ENCODE assay signal across 19 cellular contexts in genomic region chr19:2103308-2103707, GRCh38. TPM values are rescaled to one million over a fixed set of nuclear protein-coding genes. Genes with fewer than 3 reads are reported as not detected.
A peak's percentile ranks its signal among the peaks of the same experiment; 100 is the strongest.
DNase-seq lines count a peak whose midpoint lies in the region; ATAC-seq and TF ChIP-seq lines count a peak whose summit lies in the region.
"Had no signal": no experiment of that assay in that cellular context is flagged by ENCODE, and none has a peak within 500 bp of the region (broad histone marks: within the 10 kb centered on the region; RNA-seq: fewer than 3 reads in every experiment).

No MANE protein-coding gene starts in this region.

- H3K27ac ChIP-seq in RWPE1 (peak overlapping the region; percentile 19), ectodermal cell (ENCODE audit: insufficient read depth, low read depth, low read length, poor library complexity, severe bottlenecking) (peak overlapping the region; percentile 36)
- H3K27ac ChIP-seq: 22Rv1, BLaER1, C4-2B, GM23248 had no signal

- no peak overlapping the region for H3K4me3 ChIP-seq in ectodermal cell (ENCODE audit: insufficient read depth, low read depth, low read length)
- H3K4me3 ChIP-seq: BLaER1, GM23248 had no signal

- no peaks in the 10 kb centered on the region for H3K27me3 ChIP-seq in ectodermal cell (ENCODE audit: control insufficient read depth, insufficient read depth, low read length, poor library complexity, severe bottlenecking)
- H3K27me3 ChIP-seq: BLaER1 had no signal

- no peak overlapping the region for H3K4me3 Mint-ChIP-seq in nephron progenitor cell
- no peak overlapping the region for H3K4me3 Mint-ChIP-seq in stimulated activated naive B cell treated with anti-CD40 and anti-IgM and Interleukin-4, amounts not matched to agents 10 μg/mL and 1 μg/mL and 100 μg/mL, for 72 hours
- no peak overlapping the region for H3K4me3 Mint-ChIP-seq in activated CD4-positive, alpha-beta memory T cell treated with anti-CD3 and anti-CD28 coated beads for 36 hours
- H3K4me3 Mint-ChIP-seq: B cell; CD4-positive, CD25-positive, alpha-beta regulatory T cell; CD8-positive, alpha-beta T cell had no signal

- intact Hi-C loops in activated CD4-positive, alpha-beta memory T cell treated with anti-CD3 and anti-CD28 coated beads for 36 hours (cut with micrococcal nuclease) = no loop called here

- CTCF ChIA-PET in RWPE1 (lab: Yijun Ruan, JAX) = interaction anchor here (0.6 kb wide), 1 partner anchor 217 kb away, joined by 4 read pairs; no protein-coding TSS in a partner anchor
- CTCF ChIA-PET in activated CD4-positive, alpha-beta memory T cell treated with anti-CD3 and anti-CD28 coated beads for 36 hours (lab: Charles Lee) = interaction anchor here (0.7 kb wide), 1 partner anchor 1382 kb away, joined by 3 read pairs; no protein-coding TSS in a partner anchor

- H3K27ac Mint-ChIP-seq in nephron progenitor cell = peak overlapping the region; percentile 45
- H3K27ac Mint-ChIP-seq in stimulated activated naive B cell treated with anti-CD40 and anti-IgM and Interleukin-4, amounts not matched to agents 10 μg/mL and 1 μg/mL and 100 μg/mL, for 72 hours = peak overlapping the region; percentile 62
- no peak overlapping the region for H3K27ac Mint-ChIP-seq in activated CD4-positive, alpha-beta memory T cell treated with anti-CD3 and anti-CD28 coated beads for 36 hours
- H3K27ac Mint-ChIP-seq: B cell; CD4-positive, CD25-positive, alpha-beta regulatory T cell; CD8-positive, alpha-beta T cell had no signal

- peaks cover 25% of the 10 kb centered on the region for H3K9me3 Mint-ChIP-seq in nephron progenitor cell
- H3K9me3 Mint-ChIP-seq in stimulated activated naive B cell treated with anti-CD40 and anti-IgM and Interleukin-4, amounts not matched to agents 10 μg/mL and 1 μg/mL and 100 μg/mL, for 72 hours = peaks cover 3 to 8% of the 10 kb centered on the region in 2 donors
- peaks cover 11% of the 10 kb centered on the region for H3K9me3 Mint-ChIP-seq in activated CD4-positive, alpha-beta memory T cell treated with anti-CD3 and anti-CD28 coated beads for 36 hours

- peaks cover 57% of the 10 kb centered on the region for H3K36me3 ChIP-seq in ectodermal cell (ENCODE audit: control insufficient read depth, insufficient read depth, low read length)

- no peak for ATAC-seq in stimulated activated naive B cell treated with anti-CD40 and anti-IgM and Interleukin-4, amounts not matched to agents 10 μg/mL and 1 μg/mL and 100 μg/mL, for 72 hours (replicated peaks)
- ATAC-seq in omental fat pad (ENCODE audit: low FRiP score) = no peak
- ATAC-seq: CD8-positive, alpha-beta T cell had no signal

- H3K4me1 Mint-ChIP-seq in nephron progenitor cell = no peaks in the 10 kb centered on the region
- peaks cover 18 to 20% of the 10 kb centered on the region in 2 donors for H3K4me1 Mint-ChIP-seq in stimulated activated naive B cell treated with anti-CD40 and anti-IgM and Interleukin-4, amounts not matched to agents 10 μg/mL and 1 μg/mL and 100 μg/mL, for 72 hours
- H3K4me1 Mint-ChIP-seq in activated CD4-positive, alpha-beta memory T cell treated with anti-CD3 and anti-CD28 coated beads for 36 hours (ENCODE audit: low read depth) = no peaks in the 10 kb centered on the region
- H3K4me1 Mint-ChIP-seq: B cell had no signal

- TF ChIP-seq CTCF in RWPE1 (conservative IDR thresholded peaks at IDR 0.05; ENCODE audit: low read depth) = no peak
- TF ChIP-seq CTCF in nephron progenitor cell (IDR thresholded peaks at IDR 0.05) = no peak
- no peak for TF ChIP-seq CTCF in omental fat pad (IDR thresholded peaks at IDR 0.05)

- POLR2A ChIA-PET in RWPE1 (lab: Yijun Ruan, JAX; ENCODE audit: low non-redundant PET) = no interaction called here
- POLR2A ChIA-PET in activated CD4-positive, alpha-beta memory T cell treated with anti-CD3 and anti-CD28 coated beads for 36 hours (lab: Charles Lee) = no interaction called here

- H3K9me3 ChIP-seq in ectodermal cell (ENCODE audit: control insufficient read depth, low read length) = no peaks in the 10 kb centered on the region
- H3K9me3 ChIP-seq: Caco-2 had no signal

- 96 to 97% methylated on average over 13 of the region's 13 CpGs for WGBS in ectodermal cell, 2 experiments

- H3K4me1 ChIP-seq in ectodermal cell (ENCODE audit: control insufficient read depth, insufficient read depth, low read length) = no peaks in the 10 kb centered on the region
- H3K4me1 ChIP-seq: Caco-2 had no signal

- DNase-seq in RWPE1 (ENCODE audit: low spot score) (no peak), nephron progenitor cell (no peak), NK-92 (lab: John Stamatoyannopoulos, UW; ENCODE audit: unreplicated experiment) (no peak), omental fat pad (ENCODE audit: low spot score) (no peak)
- DNase-seq in stimulated activated naive B cell treated with anti-CD40 and anti-IgM and Interleukin-4, amounts not matched to agents 10 μg/mL and 1 μg/mL and 100 μg/mL, for 72 hours = no peak
- no peak for DNase-seq in activated CD4-positive, alpha-beta memory T cell treated with anti-CD3 and anti-CD28 coated beads for 36 hours
- DNase-seq: Caco-2; CD4-positive, CD25-positive, alpha-beta regulatory T cell; CD8-positive, alpha-beta T cell; DMS153; DND-41; GM23248; H7; HCEC 1CT had no signal

- peaks cover 59% of the 10 kb centered on the region for H3K36me3 Mint-ChIP-seq in nephron progenitor cell (ENCODE audit: low read depth)
- peaks cover 58 to 73% of the 10 kb centered on the region in 2 donors for H3K36me3 Mint-ChIP-seq in stimulated activated naive B cell treated with anti-CD40 and anti-IgM and Interleukin-4, amounts not matched to agents 10 μg/mL and 1 μg/mL and 100 μg/mL, for 72 hours
- H3K36me3 Mint-ChIP-seq in activated CD4-positive, alpha-beta memory T cell treated with anti-CD3 and anti-CD28 coated beads for 36 hours = peaks cover 49% of the 10 kb centered on the region

- peaks cover 5% of the 10 kb centered on the region for H3K27me3 Mint-ChIP-seq in nephron progenitor cell (ENCODE audit: low read depth, poor library complexity)
- no peaks in the 10 kb centered on the region for H3K27me3 Mint-ChIP-seq in stimulated activated naive B cell treated with anti-CD40 and anti-IgM and Interleukin-4, amounts not matched to agents 10 μg/mL and 1 μg/mL and 100 μg/mL, for 72 hours
- no peaks in the 10 kb centered on the region for H3K27me3 Mint-ChIP-seq in activated CD4-positive, alpha-beta memory T cell treated with anti-CD3 and anti-CD28 coated beads for 36 hours
- H3K27me3 Mint-ChIP-seq: B cell; CD4-positive, CD25-positive, alpha-beta regulatory T cell had no signal

RNA-seq across cellular contexts. Expression of gene IZUMO4, which starts 6.6 kb away (rescaled TPM):
- 3.4 TPM for polyA plus RNA-seq in ectodermal cell (2013, experiment 1 of 4)
- polyA plus RNA-seq in ectodermal cell (2013, experiment 2 of 4) = 3.9 TPM
- 2.7 TPM for polyA plus RNA-seq in ectodermal cell (2013, experiment 3 of 4)
- 3.1 TPM for polyA plus RNA-seq in ectodermal cell (2013, experiment 4 of 4)
- total RNA-seq in activated CD4-positive, alpha-beta memory T cell treated with anti-CD3 and anti-CD28 coated beads for 36 hours = 10 to 100 TPM; 14.2 to 16.4 TPM
- 1 to 10 TPM; 3.7 to 5.5 (median 4.6) TPM for total RNA-seq in omental fat pad

RNA-seq across cellular contexts. Expression of gene MOB3A, which starts 7.2 kb away (rescaled TPM):
- polyA plus RNA-seq in ectodermal cell (2013, experiment 1 of 4) = 21.5 TPM
- 23.6 TPM for polyA plus RNA-seq in ectodermal cell (2013, experiment 2 of 4)
- 12.7 TPM for polyA plus RNA-seq in ectodermal cell (2013, experiment 3 of 4)
- 14.2 TPM for polyA plus RNA-seq in ectodermal cell (2013, experiment 4 of 4)
- total RNA-seq in activated CD4-positive, alpha-beta memory T cell treated with anti-CD3 and anti-CD28 coated beads for 36 hours = 100 to 1,000 TPM; 117 to 122 TPM
- 10 to 100 TPM; 29.7 to 51.7 (median 44.8) TPM for total RNA-seq in omental fat pad

RNA-seq across cellular contexts. Expression of gene AP3D1, which starts 48.1 kb away (rescaled TPM):
- 169 TPM for polyA plus RNA-seq in ectodermal cell (2013, experiment 1 of 4)
- 160 TPM for polyA plus RNA-seq in ectodermal cell (2013, experiment 2 of 4)
- polyA plus RNA-seq in ectodermal cell (2013, experiment 3 of 4) = 107 TPM
- polyA plus RNA-seq in ectodermal cell (2013, experiment 4 of 4) = 117 TPM
- 10 to 100 TPM; 84.6 to 89.1 TPM for total RNA-seq in activated CD4-positive, alpha-beta memory T cell treated with anti-CD3 and anti-CD28 coated beads for 36 hours
- 100 to 1,000 TPM in 1 of 4 donors, 10 to 100 TPM in 3; 66.7 to 107 (median 79.6) TPM for total RNA-seq in omental fat pad

RNA-seq across cellular contexts. Expression of gene MKNK2, which starts 52.3 kb away (rescaled TPM):
- polyA plus RNA-seq in ectodermal cell (2013, experiment 1 of 4) = 140 TPM
- polyA plus RNA-seq in ectodermal cell (2013, experiment 2 of 4) = 134 TPM
- polyA plus RNA-seq in ectodermal cell (2013, experiment 3 of 4) = 108 TPM
- polyA plus RNA-seq in ectodermal cell (2013, experiment 4 of 4) = 109 TPM
- 100 to 1,000 TPM; 143 to 157 TPM for total RNA-seq in activated CD4-positive, alpha-beta memory T cell treated with anti-CD3 and anti-CD28 coated beads for 36 hours
- total RNA-seq in omental fat pad = 100 to 1,000 TPM; 133 to 232 (median 178) TPM
